In genomic region chr18:6482198-6482977, GRCh38 we compare ENCODE assay signal across 8 cellular contexts.
DNase-seq lines count a peak whose midpoint lies in the region; ATAC-seq and TF ChIP-seq lines count a peak whose summit lies in the region.

No MANE protein-coding gene starts in this region.

- H3K36me3 Mint-ChIP-seq in endodermal cell (ENCODE audit: low read depth), result no peaks in the 10 kb centered on the region
- no peaks in the 10 kb centered on the region for H3K36me3 Mint-ChIP-seq in mesothelial cell of epicardium

- ATAC-seq in GM21786 (IDR thresholded peaks at IDR 0.05; ENCODE audit: unreplicated experiment) (peak; percentile 76), aorta (ENCODE audit: low FRiP score) (peak; percentile 93), HG02763 (IDR thresholded peaks at IDR 0.05; ENCODE audit: unreplicated experiment) (no peak)

- H3K27ac ChIP-seq in endodermal cell (ENCODE audit: low read depth, low read length), result no peak overlapping the region
- no peak overlapping the region for H3K27ac ChIP-seq in aorta (ENCODE audit: low read depth in 1 of 2, low read length in 2 of 2)

- H3K27me3 ChIP-seq in endodermal cell (ENCODE audit: control insufficient read depth, insufficient read depth, low read length, poor library complexity, severe bottlenecking) (no peaks in the 10 kb centered on the region), aorta (ENCODE audit: control insufficient read depth in 1 of 2, insufficient read depth in 2 of 2, low read length in 1 of 2) (no peaks in the 10 kb centered on the region)

- WGBS in endodermal cell (ENCODE audit: insufficient coverage in 1 of 2, insufficient read length in 1 of 2), 2 experiments, result 26 to 30% methylated on average over 10 to 15 of the region's 15 CpGs
- 14 to 16% methylated on average over 15 of the region's 15 CpGs for WGBS in aorta, 2 donors

- H3K4me3 ChIP-seq in endodermal cell (ENCODE audit: low read length), result no peak overlapping the region
- H3K4me3 ChIP-seq in aorta (ENCODE audit: low read length in 2 of 2), result no peak overlapping the region

- DNase-seq in DMS 273 treated with DMSO at 0.1 percent for 48 hours (lab: John Stamatoyannopoulos, UW) (peak; percentile 41), NCI-H345 treated with DMSO at 0.1 percent for 48 hours (lab: John Stamatoyannopoulos, UW; ENCODE audit: unreplicated experiment) (peak; percentile 4), endodermal cell (peak; percentile 94), mesothelial cell of epicardium (ENCODE audit: low spot score in 2 of 2, unreplicated experiment in 2 of 2) (peak; percentile 42 to 72), aorta (peak; percentile 59 to 82), DMS79 treated with DMSO at 0.1 percent for 48 hours (lab: John Stamatoyannopoulos, UW) (no peak)

- H3K36me3 ChIP-seq in endodermal cell (ENCODE audit: control insufficient read depth, insufficient read depth, low read length) (no peaks in the 10 kb centered on the region), aorta (ENCODE audit: control insufficient read depth in 1 of 2, insufficient read depth in 2 of 2, low read length in 1 of 2) (no peaks in the 10 kb centered on the region)

- H3K9me3 Mint-ChIP-seq in endodermal cell, result no peaks in the 10 kb centered on the region
- peaks cover 8% of the 10 kb centered on the region for H3K9me3 Mint-ChIP-seq in mesothelial cell of epicardium

- intact Hi-C loops in aorta (cut with DNase I), result loop anchor here in 1 of 2 donors (10.0 kb wide), 1 partner anchor 608 kb away; no protein-coding TSS in a partner anchor

- peak; percentile 95 for TF ChIP-seq CTCF in endodermal cell (conservative IDR thresholded peaks at IDR 0.05)
- TF ChIP-seq CTCF in mesothelial cell of epicardium (IDR thresholded peaks at IDR 0.05; ENCODE audit: unreplicated experiment), result no peak

- H3K27ac Mint-ChIP-seq in endodermal cell (no peak overlapping the region), mesothelial cell of epicardium (no peak overlapping the region)

- no peaks in the 10 kb centered on the region for H3K27me3 Mint-ChIP-seq in endodermal cell (ENCODE audit: insufficient read depth)
- no peaks in the 10 kb centered on the region for H3K27me3 Mint-ChIP-seq in mesothelial cell of epicardium (ENCODE audit: low read depth)

- H3K4me1 ChIP-seq in endodermal cell (ENCODE audit: control insufficient read depth, insufficient read depth, low read length), result no peaks in the 10 kb centered on the region
- H3K4me1 ChIP-seq in aorta (ENCODE audit: control insufficient read depth in 1 of 2, insufficient read depth in 2 of 2, low read length in 2 of 2), result no peaks in the 10 kb centered on the region

- H3K9me3 ChIP-seq in endodermal cell (ENCODE audit: control insufficient read depth, low read length) (no peaks in the 10 kb centered on the region), aorta (ENCODE audit: control insufficient read depth, low read length) (no peaks in the 10 kb centered on the region)

- H3K4me1 Mint-ChIP-seq in endodermal cell, result peaks cover 14% of the 10 kb centered on the region
- H3K4me1 Mint-ChIP-seq in mesothelial cell of epicardium, result peaks cover 31% of the 10 kb centered on the region

- H3K4me3 Mint-ChIP-seq in endodermal cell (no peak overlapping the region), mesothelial cell of epicardium (no peak overlapping the region)

- H3K9ac ChIP-seq in endodermal cell (ENCODE audit: extremely low read depth, low read length, poor library complexity, severe bottlenecking), result no peak overlapping the region
